In genomic region chr11:6667733-6668374, GRCh38 we compare ENCODE assay signal across 8 cellular contexts. TPM values are rescaled to one million over a fixed set of nuclear protein-coding genes. Genes with fewer than 3 reads are reported as not detected.
DNase-seq lines count a peak whose midpoint lies in the region; ATAC-seq, FAIRE-seq and TF ChIP-seq lines count a peak whose summit lies in the region.

No MANE protein-coding gene starts in this region.

- in situ Hi-C loops in brain microvascular endothelial cell (cut with HindIII; ENCODE audit: low pct_ligation_motif_present, low sequenced_read_pairs) = no loop called here

- WGBS in lung, 2 donors = 62 to 65% methylated on average over 3 of the region's 3 CpGs

- no peak overlapping the region for H3K9ac ChIP-seq in OCI-LY1 (ENCODE audit: low read length)

- H3K79me2 ChIP-seq in OCI-LY1 (ENCODE audit: insufficient read depth, low read length) = no peaks in the 10 kb centered on the region

- no peaks in the 10 kb centered on the region for H3F3A ChIP-seq in OCI-LY1 (ENCODE audit: insufficient read depth, low read length)

- no peak overlapping the region for H2AFZ ChIP-seq in OCI-LY1 (ENCODE audit: low read length)

- H3K9me2 ChIP-seq in OCI-LY1 (ENCODE audit: low read depth, low read length) = no peaks in the 10 kb centered on the region

- H3K4me1 ChIP-seq in OCI-LY1 (ENCODE audit: insufficient read depth, low read length, severe bottlenecking) (no peaks in the 10 kb centered on the region), lung (ENCODE audit: control insufficient read depth in 2 of 2, insufficient read depth in 2 of 2, low read length in 2 of 2) (no peaks in the 10 kb centered on the region)

- H3K4me2 ChIP-seq in OCI-LY1 (ENCODE audit: low read length) = no peak overlapping the region

- H3K9me3 ChIP-seq in OCI-LY1 (ENCODE audit: low read length) = no peaks in the 10 kb centered on the region
- H3K9me3 ChIP-seq in lung (ENCODE audit: control insufficient read depth in 2 of 2, insufficient read depth in 1 of 2, low read length in 1 of 2) = no peaks in the 10 kb centered on the region

- TF ChIP-seq CTCF in OCI-LY1 (IDR thresholded peaks at IDR 0.05; ENCODE audit: low read length) = peak; percentile 47
- peak; percentile 75 for TF ChIP-seq CTCF in brain microvascular endothelial cell (IDR thresholded peaks at IDR 0.05; ENCODE audit: low read depth, low read length, missing control alignments)
- TF ChIP-seq CTCF in lung (IDR thresholded peaks at IDR 0.05; ENCODE audit: control extremely low read depth, extremely low read depth) = peak; percentile 13

- H3K27me3 ChIP-seq in OCI-LY1 (ENCODE audit: insufficient read depth, low read length) = no peaks in the 10 kb centered on the region
- H3K27me3 ChIP-seq in brain microvascular endothelial cell (replicated peaks) = no peaks in the 10 kb centered on the region
- H3K27me3 ChIP-seq in lung (ENCODE audit: control insufficient read depth, insufficient read depth) = no peaks in the 10 kb centered on the region

- H4K20me1 ChIP-seq in OCI-LY1 (ENCODE audit: insufficient read depth, low read length) = no peaks in the 10 kb centered on the region

- H3K27ac ChIP-seq in OCI-LY1 (ENCODE audit: low read depth, low read length, poor library complexity, severe bottlenecking) = no peak overlapping the region
- no peak overlapping the region for H3K27ac ChIP-seq in brain microvascular endothelial cell
- H3K27ac ChIP-seq in lung (ENCODE audit: low read depth in 1 of 2, low read length in 1 of 2) = no peak overlapping the region

- FAIRE-seq in G401.6 (lab: Jason Lieb, UNC) = peak; percentile 59

- peak; percentile 16 for DNase-seq in brain microvascular endothelial cell
- no peak for DNase-seq in lung (ENCODE audit: low spot score)
- no peak for DNase-seq in cerebellar nuclear complex (lab: John Stamatoyannopoulos, UW)
- DNase-seq in GF-D8 (lab: John Stamatoyannopoulos, UW) = no peak

- ATAC-seq in GM21723 (IDR thresholded peaks at IDR 0.05; ENCODE audit: unreplicated experiment) (peak; percentile 62), lung (ENCODE audit: insufficient read depth, low FRiP score) (no peak), HG02852 (IDR thresholded peaks at IDR 0.05; ENCODE audit: unreplicated experiment) (no peak)

- H3K4me3 ChIP-seq in OCI-LY1 (ENCODE audit: low read depth, low read length, poor library complexity, severe bottlenecking) = no peak overlapping the region
- H3K4me3 ChIP-seq in brain microvascular endothelial cell (ENCODE audit: low read depth, low read length) = no peak overlapping the region
- no peak overlapping the region for H3K4me3 ChIP-seq in lung

- no peaks in the 10 kb centered on the region for H3K36me3 ChIP-seq in OCI-LY1 (ENCODE audit: insufficient read depth, low read length)
- H3K36me3 ChIP-seq in brain microvascular endothelial cell (replicated peaks) = no peaks in the 10 kb centered on the region
- H3K36me3 ChIP-seq in lung (ENCODE audit: control insufficient read depth in 2 of 2, insufficient read depth in 2 of 2, low read length in 2 of 2) = no peaks in the 10 kb centered on the region

RNA-seq across cellular contexts. Expression of gene DCHS1, which starts 12.2 kb away (rescaled TPM):
- 10 to 100 TPM; 14.9 to 39.9 TPM for total RNA-seq in lung
- 1 to 10 TPM; 6.0 to 8.2 TPM for polyA plus RNA-seq in lung

RNA-seq across cellular contexts. Expression of gene MRPL17, which starts 15.3 kb away (rescaled TPM):
- 10 to 100 TPM; 28.2 to 43.2 TPM for total RNA-seq in lung
- polyA plus RNA-seq in lung = 10 to 100 TPM; 48.6 to 81.4 TPM

RNA-seq across cellular contexts. Expression of gene TPP1, which starts 48.6 kb away (rescaled TPM):
- total RNA-seq in lung = 100 to 1,000 TPM; 124 to 150 TPM
- polyA plus RNA-seq in lung = 100 to 1,000 TPM in 1 of 2 donors, 10 to 100 TPM in 1; 57.6 to 169 TPM

RNA-seq across cellular contexts. Expression of gene TAF10, which starts 55.8 kb away (rescaled TPM):
- total RNA-seq in lung = 100 to 1,000 TPM in 1 of 2 donors, 10 to 100 TPM in 1; 23.9 to 149 TPM
- polyA plus RNA-seq in lung = 100 to 1,000 TPM; 108 to 126 TPM

Comparison
In these comparisons a context has a peak if more than half of its experiments do, and no peak if none do; other contexts are left out.
1. CTCF ChIP-seq: peak in every context shown above with its lines; median percentile 75 in brain microvascular endothelial cell; 47 in OCI-LY1; 13 in lung.